Comparison of ENCODE assay signal across 19 cellular contexts in genomic region chr16:31702796-31703195, GRCh38.
A peak's percentile ranks its signal among the peaks of the same experiment; 100 is the strongest.
DNase-seq lines count a peak whose midpoint lies in the region; ATAC-seq and TF ChIP-seq lines count a peak whose summit lies in the region.
"Had no signal": no experiment of that assay in that cellular context is flagged by ENCODE, and none has a peak within 500 bp of the region (broad histone marks: within the 10 kb centered on the region; RNA-seq: fewer than 3 reads in every experiment).

No MANE protein-coding gene starts in this region.

- no peaks in the 10 kb centered on the region for H3K27me3 Mint-ChIP-seq in MCF 10A (ENCODE audit: insufficient read depth, unreplicated experiment)
- H3K27me3 Mint-ChIP-seq in central memory CD8-positive, alpha-beta T cell = no peaks in the 10 kb centered on the region
- H3K27me3 Mint-ChIP-seq in type B pancreatic cell = peaks cover 5% of the 10 kb centered on the region

- DNase-seq in MCF 10A (ENCODE audit: unreplicated experiment) (no peak), mammary epithelial cell (no peak), type B pancreatic cell (ENCODE audit: extremely low spot score, unreplicated experiment) (no peak), lower lobe of right lung (no peak), MV-4-11 (lab: John Stamatoyannopoulos, UW) (no peak)
- no peak for DNase-seq in central memory CD8-positive, alpha-beta T cell (ENCODE audit: low spot score in 2 of 2)
- DNase-seq: activated effector memory CD4-positive, alpha-beta T cell treated with anti-CD3 and anti-CD28 coated beads, Interleukin-2, amount 50 U/mL, for 16 hours; aorta; DND-41; head of caudate nucleus; left cardiac atrium; midbrain; NCI-H526 treated with DMSO at 0.1 percent for 48 hours; psoas muscle; T-helper 2 cell had no signal

- no peak for TF ChIP-seq CTCF in MCF 10A (IDR thresholded peaks at IDR 0.05; ENCODE audit: unreplicated experiment)
- no peak for TF ChIP-seq CTCF in mammary epithelial cell (conservative IDR thresholded peaks at IDR 0.05 in 1 of 2, IDR thresholded peaks at IDR 0.05 in 1 of 2; ENCODE audit: extremely low read depth in 1 of 2, insufficient read depth in 1 of 2, low read depth in 1 of 2, low read length in 2 of 2)
- no peak for TF ChIP-seq CTCF in Loucy (conservative IDR thresholded peaks at IDR 0.05; ENCODE audit: low read length)
- no peak for TF ChIP-seq CTCF in type B pancreatic cell (conservative IDR thresholded peaks at IDR 0.05)
- no peak for TF ChIP-seq CTCF in lower lobe of right lung (IDR thresholded peaks at IDR 0.05)

- in situ Hi-C loops in mammary epithelial cell (cut with MboI; ENCODE audit: low sequenced_read_pairs in 2 of 2) = loop anchor here in 1 of 2 donors (25.0 kb wide), 2 partner anchors 185 to 715 kb away; partner anchors contain the start of gene HSD3B7

- no peaks in the 10 kb centered on the region for H3K9me2 ChIP-seq in Loucy (replicated peaks; ENCODE audit: low read depth, low read length)

- H3K4me1 ChIP-seq in mammary epithelial cell (ENCODE audit: insufficient read depth, low read length) = peaks cover 8% of the 10 kb centered on the region
- H3K4me1 ChIP-seq in Loucy (ENCODE audit: insufficient read depth, low read length, poor library complexity, severe bottlenecking) = peaks cover 18% of the 10 kb centered on the region
- H3K4me1 ChIP-seq in lower lobe of right lung = peaks cover 15% of the 10 kb centered on the region

- H3K4me1 Mint-ChIP-seq in MCF 10A (ENCODE audit: insufficient read depth, unreplicated experiment) (peaks cover 11% of the 10 kb centered on the region), type B pancreatic cell (ENCODE audit: unreplicated experiment) (peaks cover 10% of the 10 kb centered on the region)
- H3K4me1 Mint-ChIP-seq in central memory CD8-positive, alpha-beta T cell = peaks cover 26% of the 10 kb centered on the region

- H3K9me3 Mint-ChIP-seq in MCF 10A (ENCODE audit: unreplicated experiment) (no peaks in the 10 kb centered on the region), type B pancreatic cell (no peaks in the 10 kb centered on the region)
- H3K9me3 Mint-ChIP-seq in central memory CD8-positive, alpha-beta T cell = no peaks in the 10 kb centered on the region
- H3K9me3 Mint-ChIP-seq: dendritic cell treated with granulocyte-macrophage colony-stimulating factor and Interleukin-4, amounts not matched to agents 40 ng/mL and 50 ng/mL, for 4 days had no signal

- dilution Hi-C loops in mammary epithelial cell (cut with HindIII; ENCODE audit: low sequenced_read_pairs) = loop anchor here (5.0 to 10.0 kb wide), 2 partner anchors 250 to 508 kb away; no protein-coding TSS in a partner anchor

- intact Hi-C loops in MCF 10A (cut with micrococcal nuclease) = no loop called here
- intact Hi-C loops in mammary epithelial cell (cut with micrococcal nuclease) = loop anchor here (5.0 kb wide), 2 partner anchors 35 to 320 kb away; no protein-coding TSS in a partner anchor
- intact Hi-C loops in lower lobe of right lung (cut with DNase I) = no loop called here

- no peak overlapping the region for H3K4me3 ChIP-seq in mammary epithelial cell (replicated peaks in 1 of 3; ENCODE audit: insufficient read depth in 1 of 3, low read depth in 2 of 3, low read length in 3 of 3)
- H3K4me3 ChIP-seq in Loucy (ENCODE audit: low read length, poor library complexity, severe bottlenecking) = peak overlapping the region; percentile 82
- no peak overlapping the region for H3K4me3 ChIP-seq in lower lobe of right lung
- H3K4me3 ChIP-seq: psoas muscle, SJSA1 had no signal

- BruUV-seq in MCF 10A (replicated peaks; lab: Mats Ljungman, UMichigan) (no TSS peak), mammary epithelial cell (replicated peaks; lab: Mats Ljungman, UMichigan) (no TSS peak)

- H3K27ac ChIP-seq in mammary epithelial cell (ENCODE audit: insufficient read depth, low read depth, low read length) (no peak overlapping the region), lower lobe of right lung (no peak overlapping the region)
- H3K27ac ChIP-seq: psoas muscle, SJSA1 had no signal

- H3K4me2 ChIP-seq in mammary epithelial cell (ENCODE audit: insufficient read depth, low read depth, low read length) (no peak overlapping the region), Loucy (ENCODE audit: low read depth, low read length, poor library complexity, severe bottlenecking) (peak overlapping the region; percentile 73)

- H2AFZ ChIP-seq in mammary epithelial cell (ENCODE audit: low read depth, low read length) (no peak overlapping the region), Loucy (ENCODE audit: low read length) (no peak overlapping the region)

- CTCF ChIA-PET in MCF 10A (lab: Yijun Ruan, JAX) = interaction anchor here (0.9 to 1.3 kb wide), 3 partner anchors 240 to 718 kb away, joined by 3 to 4 read pairs (median 3); partner anchors contain the start of gene HSD3B7
- CTCF ChIA-PET in mammary epithelial cell (lab: Charles Lee; ENCODE audit: low non-redundant PET) = interaction anchor here (0.6 kb wide), 1 partner anchor 459 kb away, joined by 4 read pairs; no protein-coding TSS in a partner anchor

- H3K27me3 ChIP-seq in mammary epithelial cell (ENCODE audit: insufficient read depth, low read length) (no peaks in the 10 kb centered on the region), Loucy (ENCODE audit: insufficient read depth, low read length, poor library complexity, severe bottlenecking) (no peaks in the 10 kb centered on the region), lower lobe of right lung (ENCODE audit: low read depth) (no peaks in the 10 kb centered on the region)

- ATAC-seq in central memory CD8-positive, alpha-beta T cell (replicated peaks; ENCODE audit: extremely low read depth, poor library complexity, severe bottlenecking) = no peak
- no peak for ATAC-seq in lower lobe of right lung
- ATAC-seq: HCT116, left cardiac atrium, psoas muscle had no signal

- H3K9me3 ChIP-seq in mammary epithelial cell (replicated peaks; ENCODE audit: insufficient read depth, low read length) (no peaks in the 10 kb centered on the region), Loucy (ENCODE audit: insufficient read depth, low read depth, low read length) (no peaks in the 10 kb centered on the region), lower lobe of right lung (no peaks in the 10 kb centered on the region)
- H3K9me3 ChIP-seq: psoas muscle, SJSA1 had no signal

- no peaks in the 10 kb centered on the region for H3F3A ChIP-seq in Loucy (ENCODE audit: low read depth)

- H3K79me2 ChIP-seq in mammary epithelial cell (ENCODE audit: insufficient read depth, low read length) (peaks cover 29% of the 10 kb centered on the region), Loucy (ENCODE audit: insufficient read depth, low read length) (peaks cover 34% of the 10 kb centered on the region)

- no peaks in the 10 kb centered on the region for H4K20me1 ChIP-seq in mammary epithelial cell (ENCODE audit: insufficient read depth, low read length)
- peaks cover 33% of the 10 kb centered on the region for H4K20me1 ChIP-seq in Loucy (ENCODE audit: insufficient read depth, low read length, poor library complexity, severe bottlenecking)

- H3K36me3 ChIP-seq in mammary epithelial cell (ENCODE audit: insufficient read depth, low read length) (peaks cover 7% of the 10 kb centered on the region), Loucy (ENCODE audit: insufficient read depth, low read length) (peaks cover 30% of the 10 kb centered on the region), lower lobe of right lung (peaks cover 46% of the 10 kb centered on the region)

- POLR2A ChIA-PET in MCF 10A (lab: Yijun Ruan, JAX) = interaction anchor here (1.2 to 4.9 kb wide), 2 partner anchors 10 to 246 kb away, joined by 3 to 27 read pairs; a partner anchor contains a TSS

- H3K9ac ChIP-seq in mammary epithelial cell (ENCODE audit: insufficient read depth, low read length) (no peak overlapping the region), Loucy (ENCODE audit: low read depth, low read length, poor library complexity, severe bottlenecking) (no peak overlapping the region)

- H3K36me3 Mint-ChIP-seq in MCF 10A (ENCODE audit: insufficient read depth, unreplicated experiment) = peaks cover 33% of the 10 kb centered on the region
- peaks cover 62% of the 10 kb centered on the region for H3K36me3 Mint-ChIP-seq in central memory CD8-positive, alpha-beta T cell (ENCODE audit: insufficient read depth)
- peaks cover 5% of the 10 kb centered on the region for H3K36me3 Mint-ChIP-seq in type B pancreatic cell

- 98% methylated on average over 5 of the region's 5 CpGs for WGBS in mammary epithelial cell (ENCODE audit: low coverage, missing lambda C conversion rate)

- H3K4me3 Mint-ChIP-seq in MCF 10A (ENCODE audit: unreplicated experiment) (no peak overlapping the region), type B pancreatic cell (peak overlapping the region; percentile 25)
- H3K4me3 Mint-ChIP-seq in central memory CD8-positive, alpha-beta T cell = peak overlapping the region; percentile 82
- H3K4me3 Mint-ChIP-seq: dendritic cell treated with granulocyte-macrophage colony-stimulating factor and Interleukin-4, amounts not matched to agents 40 ng/mL and 50 ng/mL, for 4 days had no signal

- H3K27ac Mint-ChIP-seq in MCF 10A (ENCODE audit: low read depth, unreplicated experiment) (peak overlapping the region; percentile 13), type B pancreatic cell (no peak overlapping the region)
- H3K27ac Mint-ChIP-seq in central memory CD8-positive, alpha-beta T cell (ENCODE audit: low read depth) = peak overlapping the region; percentile 86
- H3K27ac Mint-ChIP-seq: dendritic cell treated with granulocyte-macrophage colony-stimulating factor and Interleukin-4, amounts not matched to agents 40 ng/mL and 50 ng/mL, for 4 days had no signal
